Comparison of ENCODE assay signal across 12 cellular contexts in the genomic region with DNA sequence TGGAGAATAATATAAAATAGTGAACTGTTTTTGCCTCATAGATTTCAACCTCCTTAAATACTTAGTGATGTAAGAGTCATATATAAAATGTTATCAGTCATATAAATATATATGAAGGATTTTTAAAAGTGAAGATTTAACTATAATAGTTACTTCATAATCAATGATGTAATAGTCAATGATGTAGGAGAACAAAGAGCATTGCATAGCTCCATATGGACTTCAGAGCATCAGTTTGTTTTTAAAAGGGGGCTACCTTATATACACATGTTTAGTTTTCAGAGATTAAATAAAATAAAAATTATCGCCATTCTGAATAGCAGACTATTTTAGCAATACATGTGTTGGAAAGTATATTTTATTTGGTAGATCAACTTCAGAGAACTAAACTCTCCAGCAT. TPM values are rescaled to one million over a fixed set of nuclear protein-coding genes. Genes with fewer than 3 reads are reported as not detected.
DNase-seq lines count a peak whose midpoint lies in the region; ATAC-seq and TF ChIP-seq lines count a peak whose summit lies in the region.
"Had no signal": no experiment of that assay in that cellular context is flagged by ENCODE, and none has a peak within 500 bp of the region (broad histone marks: within the 10 kb centered on the region; RNA-seq: fewer than 3 reads in every experiment).

No MANE protein-coding gene starts in this region.

- H3K27ac Mint-ChIP-seq in T-helper 1 cell treated with Interleukin-12 subunit alpha and Interleukin-12 subunit beta and Interleukin-4 antibody, amounts not matched to agents 30 μg/mL and 1 μg/mL, for 36 hours = no peak overlapping the region

- DNase-seq in T-helper 1 cell = no peak
- no peak for DNase-seq in SJCRH30
- DNase-seq in fibroblast of the aortic adventitia (ENCODE audit: low read depth) = no peak
- no peak for DNase-seq in stomach
- DNase-seq in DMS114 treated with DMSO at 0.1 percent for 48 hours (lab: John Stamatoyannopoulos, UW; ENCODE audit: unreplicated experiment) = no peak
- DNase-seq in H4 (ENCODE audit: low spot score) = no peak

- TF ChIP-seq EP300 in stomach (IDR thresholded peaks at IDR 0.05) = no peak

- ATAC-seq in HG03342 (IDR thresholded peaks at IDR 0.05; ENCODE audit: unreplicated experiment) = no peak
- ATAC-seq: Panc1 had no signal

- peaks cover 5% of the 10 kb centered on the region for H3K36me3 Mint-ChIP-seq in T-helper 1 cell treated with Interleukin-12 subunit alpha and Interleukin-12 subunit beta and Interleukin-4 antibody, amounts not matched to agents 30 μg/mL and 1 μg/mL, for 36 hours (ENCODE audit: low read depth)

- H3K4me3 Mint-ChIP-seq in T-helper 1 cell treated with Interleukin-12 subunit alpha and Interleukin-12 subunit beta and Interleukin-4 antibody, amounts not matched to agents 30 μg/mL and 1 μg/mL, for 36 hours = peak overlapping the region; percentile 83
- H3K4me3 Mint-ChIP-seq: mesothelial cell of epicardium had no signal

- TF ChIP-seq POLR2A in stomach (IDR thresholded peaks at IDR 0.05) = no peak

- no peaks in the 10 kb centered on the region for H3K9me3 Mint-ChIP-seq in T-helper 1 cell treated with Interleukin-12 subunit alpha and Interleukin-12 subunit beta and Interleukin-4 antibody, amounts not matched to agents 30 μg/mL and 1 μg/mL, for 36 hours
- H3K9me3 Mint-ChIP-seq: CD14-positive monocyte had no signal

- H3K4me3 ChIP-seq in SJCRH30 (peak overlapping the region; percentile 74), fibroblast of the aortic adventitia (ENCODE audit: low read depth, low read length) (peak overlapping the region; percentile 73), stomach (peak overlapping the region; percentile 58 to 73 (median 66))

- H3K4me1 ChIP-seq in SJCRH30 = peaks cover 2% of the 10 kb centered on the region; the same call in 1 of the 2 replicates
- H3K4me1 ChIP-seq in stomach = peaks cover 4 to 68% (median 32%) of the 10 kb centered on the region in 4 donors

- H3K27me3 Mint-ChIP-seq in T-helper 1 cell treated with Interleukin-12 subunit alpha and Interleukin-12 subunit beta and Interleukin-4 antibody, amounts not matched to agents 30 μg/mL and 1 μg/mL, for 36 hours (ENCODE audit: low read depth) = no peaks in the 10 kb centered on the region

- 52 to 82% (median 66%) methylated on average over 1 of the region's 1 CpG for WGBS in stomach, 5 donors

- H3K36me3 ChIP-seq in SJCRH30 = 0 out of 2 replicates have a peak, but pooled peaks cover 5% of the 10 kb centered on the region
- no peaks in the 10 kb centered on the region for H3K36me3 ChIP-seq in stomach

- H3K27ac ChIP-seq in SJCRH30 = no peak overlapping the region
- H3K27ac ChIP-seq in stomach = peak overlapping the region in 1 of 5 donors; percentile 84
- H3K27ac ChIP-seq: epithelial cell of prostate had no signal

- intact Hi-C loops in stomach (cut with DNase I; ENCODE audit: low total_unique reads) = no loop called here

- TF ChIP-seq CTCF in fibroblast of the aortic adventitia (IDR thresholded peaks at IDR 0.05; ENCODE audit: insufficient read depth, low read length) (no peak), stomach (IDR thresholded peaks at IDR 0.05) (no peak)

- H3K4me1 Mint-ChIP-seq in T-helper 1 cell treated with Interleukin-12 subunit alpha and Interleukin-12 subunit beta and Interleukin-4 antibody, amounts not matched to agents 30 μg/mL and 1 μg/mL, for 36 hours (ENCODE audit: low read depth) = peaks cover 17% of the 10 kb centered on the region

- no peaks in the 10 kb centered on the region for H3K27me3 ChIP-seq in SJCRH30
- H3K27me3 ChIP-seq in stomach = no peaks in the 10 kb centered on the region

- H3K9me3 ChIP-seq in SJCRH30 (replicated peaks) (no peaks in the 10 kb centered on the region), stomach (no peaks in the 10 kb centered on the region)

RNA-seq across cellular contexts. Expression of a gene that starts 29.1 kb away (rescaled TPM):
- 22.5 and 29.6 TPM in 2 replicates for total RNA-seq in SJCRH30 (2014; rRNA removed; shearing (Covaris generic))
- total RNA-seq in fibroblast of the aortic adventitia (ENCODE audit: low replicate concordance) = 26.7 and 56.9 TPM in 2 replicates
- 100 to 1,000 TPM in 1 of 5 donors, 10 to 100 TPM in 4; 31.2 to 182 (median 48.1) TPM for total RNA-seq in stomach
- 1 to 10 TPM; 9.2 to 9.9 (median 9.7) TPM for polyA plus RNA-seq in stomach
- 8.2 and 9.4 TPM in 2 replicates for total RNA-seq in H4 (2014; rRNA removed; shearing (Covaris generic))
